In genomic region chr19:8695501-8695900, GRCh38 we compare ENCODE assay signal across 33 cellular contexts. TPM values are rescaled to one million over a fixed set of nuclear protein-coding genes. Genes with fewer than 3 reads are reported as not detected.
"Had no signal": no experiment of that assay in that cellular context is flagged by ENCODE, and none has a peak within 500 bp of the region (broad histone marks: within the 10 kb centered on the region; RNA-seq: fewer than 3 reads in every experiment).

No MANE protein-coding gene starts in this region.

- H3K27ac ChIP-seq: hepatocyte, lower lobe of right lung, ovary, right atrium auricular region, right lobe of liver, tibial nerve, upper lobe of left lung, vagina had no signal

- H3K36me3 ChIP-seq: lower lobe of right lung, ovary, right atrium auricular region, right lobe of liver, tibial nerve, upper lobe of left lung, vagina had no signal

- H3K9me3 Mint-ChIP-seq: naive thymus-derived CD8-positive, alpha-beta T cell; neural crest cell; stimulated activated naive B cell treated with anti-CD40 and anti-IgM and Interleukin-4, amounts not matched to agents 10 μg/mL and 1 μg/mL and 100 μg/mL, for 72 hours; stimulated activated naive CD8-positive, alpha-beta T cell treated with anti-CD3 and anti-CD28 coated beads, Interleukin-15, Interleukin-2, amounts not matched to agents 100 ng/mL and 50 ng/mL, for 24 hours had no signal

- H3K9me3 ChIP-seq: lower lobe of right lung, ovary, right atrium auricular region, right lobe of liver, upper lobe of left lung, vagina had no signal

- H3K4me1 Mint-ChIP-seq: nephron; neural crest cell; stimulated activated naive B cell treated with anti-CD40 and anti-IgM and Interleukin-4, amounts not matched to agents 10 μg/mL and 1 μg/mL and 100 μg/mL, for 72 hours had no signal

- H3K36me3 Mint-ChIP-seq: naive thymus-derived CD8-positive, alpha-beta T cell; stimulated activated naive B cell treated with anti-CD40 and anti-IgM and Interleukin-4, amounts not matched to agents 10 μg/mL and 1 μg/mL and 100 μg/mL, for 72 hours had no signal

- H3K27me3 ChIP-seq: hepatocyte, ovary, right atrium auricular region, right lobe of liver, upper lobe of left lung, vagina had no signal

- H3K4me3 ChIP-seq: hepatocyte, lower lobe of right lung, ovary, right atrium auricular region, right lobe of liver, smooth muscle cell, tibial nerve, upper lobe of left lung, vagina had no signal

- H3K27ac Mint-ChIP-seq: nephron; progenitor cell of endocrine pancreas; stimulated activated naive B cell treated with anti-CD40 and anti-IgM and Interleukin-4, amounts not matched to agents 10 μg/mL and 1 μg/mL and 100 μg/mL, for 72 hours; stimulated activated naive CD8-positive, alpha-beta T cell treated with anti-CD3 and anti-CD28 coated beads, Interleukin-15, Interleukin-2, amounts not matched to agents 100 ng/mL and 50 ng/mL, for 24 hours had no signal

- DNase-seq: kidney glomerular epithelial cell; left cardiac atrium; lower lobe of right lung; mammary epithelial cell; mesenchymal stem cell; naive thymus-derived CD8-positive, alpha-beta T cell; nucleus accumbens; ovary; right lobe of liver; stimulated activated CD4-positive, alpha-beta T cell treated with anti-CD3 and anti-CD28 coated beads, Interleukin-12 subunit alpha, Interleukin-12 subunit beta, amount 100 ng/mL, for 4 hours; stimulated activated CD4-positive, alpha-beta T cell treated with anti-CD3 and anti-CD28 coated beads, Interleukin-15, amount 100 ng/mL, for 24 hours; stimulated activated CD4-positive, alpha-beta T cell treated with anti-CD3 and anti-CD28 coated beads, Interleukin-2, amount 100 ng/mL, for 24 hours; stimulated activated CD4-positive, alpha-beta T cell treated with anti-CD3 and anti-CD28 coated beads, Interleukin-4, amount 100 ng/mL, for 1 hour; stimulated activated naive B cell treated with anti-CD40 and anti-IgM and Interleukin-4, amounts not matched to agents 10 μg/mL and 1 μg/mL and 100 μg/mL, for 72 hours; substantia nigra; upper lobe of left lung had no signal

- ATAC-seq: left cardiac atrium; left lobe of liver; lower lobe of right lung; naive thymus-derived CD8-positive, alpha-beta T cell; right lobe of liver; stimulated activated naive B cell treated with anti-CD40 and anti-IgM and Interleukin-4, amounts not matched to agents 10 μg/mL and 1 μg/mL and 100 μg/mL, for 72 hours had no signal

- H3K4me1 ChIP-seq: lower lobe of right lung, right atrium auricular region, right lobe of liver, tibial nerve, upper lobe of left lung, vagina had no signal

- H3K4me3 Mint-ChIP-seq: naive thymus-derived CD8-positive, alpha-beta T cell; nephron; neural crest cell; stimulated activated naive B cell treated with anti-CD40 and anti-IgM and Interleukin-4, amounts not matched to agents 10 μg/mL and 1 μg/mL and 100 μg/mL, for 72 hours; stimulated activated naive CD8-positive, alpha-beta T cell treated with anti-CD3 and anti-CD28 coated beads, Interleukin-15, Interleukin-2, amounts not matched to agents 100 ng/mL and 50 ng/mL, for 24 hours had no signal

RNA-seq across cellular contexts. Expression of gene ACTL9, which starts 3.1 kb away (rescaled TPM):
- total RNA-seq: hepatocyte; left cardiac atrium; left lobe of liver; liver; lower lobe of right lung; mammary epithelial cell; mucosa of gallbladder; naive thymus-derived CD8-positive, alpha-beta T cell; neural crest cell; ovary; progenitor cell of endocrine pancreas; pulmonary artery endothelial cell; renal cortical epithelial cell; right atrium auricular region; right lobe of liver; skeletal muscle tissue; smooth muscle cell; temporal lobe; tibial nerve; upper lobe of left lung; urinary bladder; vagina had no signal

RNA-seq across cellular contexts. Expression of gene OR2Z1, which starts 25.9 kb away (rescaled TPM):
- total RNA-seq: hepatocyte; left cardiac atrium; left lobe of liver; liver; lower lobe of right lung; mammary epithelial cell; mucosa of gallbladder; naive thymus-derived CD8-positive, alpha-beta T cell; neural crest cell; ovary; progenitor cell of endocrine pancreas; pulmonary artery endothelial cell; renal cortical epithelial cell; right atrium auricular region; right lobe of liver; skeletal muscle tissue; smooth muscle cell; temporal lobe; tibial nerve; upper lobe of left lung; urinary bladder; vagina had no signal
